In genomic region chr5:75016896-75017295, GRCh38 we compare ENCODE assay signal across 18 cellular contexts.
"Had no signal": no experiment of that assay in that cellular context is flagged by ENCODE, and none has a peak within 500 bp of the region (broad histone marks: within the 10 kb centered on the region; RNA-seq: fewer than 3 reads in every experiment).

No MANE protein-coding gene starts in this region.

- H3K4me1 ChIP-seq: ascending aorta had no signal

- H3K36me3 ChIP-seq: ascending aorta had no signal

- FAIRE-seq: bronchial epithelial cell had no signal

- DNase-seq: activated CD4-positive, alpha-beta T cell treated with anti-CD3 and anti-CD28 coated beads for 4 hours; activated CD8-positive, alpha-beta memory T cell treated with anti-CD3 and anti-CD28 coated beads, Interleukin-2, amount 50 U/mL, for 48 hours; activated CD8-positive, alpha-beta T cell treated with anti-CD3 and anti-CD28 coated beads, Interleukin-2, amount 10 ng/mL, durations not matched to agents 7 days and 5 days; activated effector memory CD4-positive, alpha-beta T cell treated with Interleukin-2 at 50 U/mL for 16 hours; activated naive CD4-positive, alpha-beta T cell; activated T-cell treated with anti-CD3 and anti-CD28 coated beads, Interleukin-2, amount 50 U/mL, for 1 hour; amniotic stem cell; body of pancreas; central memory CD4-positive, alpha-beta T cell; NCI-H1048; NCI-H1417; NCI-H2029; NCI-H2107; NCI-H510A treated with DMSO at 0.1 percent for 48 hours; PC-3; SHP77 treated with DMSO at 0.1 percent for 48 hours had no signal

- H3K27me3 ChIP-seq: ascending aorta, body of pancreas had no signal

- H3K4me3 ChIP-seq: ascending aorta, body of pancreas had no signal

- H3K27ac ChIP-seq: ascending aorta, body of pancreas had no signal

- H3K9me3 ChIP-seq: ascending aorta, body of pancreas had no signal
